11 cellular contexts compared by ENCODE assay signal in the genomic region with DNA sequence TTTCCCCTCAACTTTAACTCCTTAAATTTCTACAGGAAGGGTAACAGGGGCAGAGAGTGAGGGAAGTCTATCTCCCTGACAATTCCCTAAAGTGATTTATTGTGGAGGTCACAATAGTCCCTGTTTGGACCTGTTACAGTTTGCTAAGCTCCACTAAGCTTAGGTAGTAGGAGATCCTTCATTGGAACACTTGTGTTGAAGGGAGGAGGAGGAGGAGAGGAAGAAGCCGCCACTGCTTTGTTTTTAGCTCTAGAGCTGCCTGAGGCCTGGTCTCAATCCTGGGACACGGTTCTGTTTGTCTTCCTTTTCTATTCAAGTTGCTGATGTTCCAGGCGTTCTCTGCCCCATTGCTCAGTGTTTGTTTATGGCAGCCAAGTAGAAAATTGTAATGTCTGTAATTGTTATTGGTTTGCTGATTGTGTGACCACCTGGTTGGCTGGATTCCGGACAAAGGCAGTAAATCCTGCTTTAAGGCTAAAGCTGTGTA. TPM values are rescaled to one million over a fixed set of nuclear protein-coding genes. Genes with fewer than 3 reads are reported as not detected.
DNase-seq lines count a peak whose midpoint lies in the region; ATAC-seq and TF ChIP-seq lines count a peak whose summit lies in the region.
"Had no signal": no experiment of that assay in that cellular context is flagged by ENCODE, and none has a peak within 500 bp of the region (broad histone marks: within the 10 kb centered on the region; RNA-seq: fewer than 3 reads in every experiment).

No MANE protein-coding gene starts in this region.

- H4K91ac ChIP-seq in H9 (ENCODE audit: insufficient read length, low read depth, low read length) (no peak overlapping the region), neuronal stem cell (ENCODE audit: low read depth, low read length, poor library complexity) (no peak overlapping the region)

- H3K36me3 Mint-ChIP-seq in H9 (ENCODE audit: insufficient read depth in 1 of 3, low read depth in 3 of 3), result no peaks in the 10 kb centered on the region

- no peaks in the 10 kb centered on the region for H3K79me2 ChIP-seq in H9 (ENCODE audit: insufficient read depth, low read length)

- H4K20me1 ChIP-seq in H9 (ENCODE audit: control insufficient read depth, insufficient read depth, insufficient read length), result no peaks in the 10 kb centered on the region

- no peak overlapping the region for H2BK20ac ChIP-seq in H9 (ENCODE audit: low read depth, low read length, poor library complexity, severe bottlenecking)

- H3K4me3 Mint-ChIP-seq in H9, result no peak overlapping the region
- H3K4me3 Mint-ChIP-seq: activated naive CD8-positive, alpha-beta T cell treated with anti-CD3 and anti-CD28 coated beads, Interleukin-2, amount 50 U/mL, for 24 hours had no signal

- no peaks in the 10 kb centered on the region for H3K9me3 Mint-ChIP-seq in H9
- H3K9me3 Mint-ChIP-seq: activated naive CD8-positive, alpha-beta T cell treated with anti-CD3 and anti-CD28 coated beads, Interleukin-2, amount 50 U/mL, for 24 hours had no signal

- H3K9me3 ChIP-seq in H9 (ENCODE audit: control insufficient read depth, low read depth, low read length) (no peaks in the 10 kb centered on the region), WERI-Rb-1 (ENCODE audit: severe bottlenecking) (no peaks in the 10 kb centered on the region), neuronal stem cell (replicated peaks in 1 of 2; ENCODE audit: control insufficient read depth in 2 of 2, insufficient read depth in 1 of 2, low read depth in 1 of 2, low read length in 2 of 2) (peaks cover 0 to 4% of the 10 kb centered on the region in 2 donors)
- H3K9me3 ChIP-seq: Caco-2 had no signal

- H2AFZ ChIP-seq in H9 (ENCODE audit: low read length) (peak overlapping the region; percentile 83), neuronal stem cell (ENCODE audit: low read length) (peak overlapping the region; percentile 81)

- no peak for DNase-seq in H9
- DNase-seq in NCI-H2081 treated with DMSO at 0.1 percent for 48 hours (lab: John Stamatoyannopoulos, UW), result peak; percentile 98
- DNase-seq in WERI-Rb-1, result peak; percentile 13
- DNase-seq in neuronal stem cell (ENCODE audit: low spot score), result peak; percentile 15
- no peak for DNase-seq in NK-92 (lab: John Stamatoyannopoulos, UW; ENCODE audit: unreplicated experiment)
- no peak for DNase-seq in amygdala (lab: John Stamatoyannopoulos, UW)
- DNase-seq: activated naive CD8-positive, alpha-beta T cell treated with anti-CD3 and anti-CD28 coated beads, Interleukin-2, amount 50 U/mL, for 24 hours; Caco-2; NCI-H2171 had no signal

- H3K14ac ChIP-seq in H9 (ENCODE audit: insufficient read depth, low read length) (no peak overlapping the region), neuronal stem cell (ENCODE audit: low read length) (no peak overlapping the region)

- H3K4me2 ChIP-seq in H9 (ENCODE audit: insufficient read depth, insufficient read length, low read length), result no peak overlapping the region
- H3K4me2 ChIP-seq in neuronal stem cell (ENCODE audit: insufficient read depth, low read length, poor library complexity, severe bottlenecking), result no peak overlapping the region

- peaks cover 18 to 20% of the 10 kb centered on the region in 2 experiments for H3K4me1 Mint-ChIP-seq in H9
- H3K4me1 Mint-ChIP-seq: activated naive CD8-positive, alpha-beta T cell treated with anti-CD3 and anti-CD28 coated beads, Interleukin-2, amount 50 U/mL, for 24 hours had no signal

- H2BK120ac ChIP-seq in H9 (ENCODE audit: low read depth, low read length, poor library complexity, severe bottlenecking), result no peak overlapping the region
- no peak overlapping the region for H2BK120ac ChIP-seq in neuronal stem cell (ENCODE audit: low read depth, low read length)

- no peaks in the 10 kb centered on the region for H3K79me1 ChIP-seq in H9 (ENCODE audit: insufficient read depth, low read depth, low read length, poor library complexity, severe bottlenecking)
- no peaks in the 10 kb centered on the region for H3K79me1 ChIP-seq in neuronal stem cell (ENCODE audit: low read depth, low read length)

- H2BK5ac ChIP-seq in H9 (ENCODE audit: insufficient read length, low read length) (no peak overlapping the region), neuronal stem cell (ENCODE audit: low read length) (no peak overlapping the region)

- H3K23me2 ChIP-seq in H9 (ENCODE audit: insufficient read length, low read depth, low read length, poor library complexity, severe bottlenecking), result no peaks in the 10 kb centered on the region

- H3K9ac ChIP-seq in H9 (ENCODE audit: extremely low read depth, insufficient read length, low read length) (no peak overlapping the region), neuronal stem cell (ENCODE audit: low read depth, low read length, poor library complexity) (no peak overlapping the region)

- H2AK5ac ChIP-seq in H9 (ENCODE audit: insufficient read length, low read length), result no peak overlapping the region
- no peak overlapping the region for H2AK5ac ChIP-seq in neuronal stem cell (ENCODE audit: low read depth, low read length)

- H3K23ac ChIP-seq in H9 (ENCODE audit: insufficient read length, low read depth, low read length) (no peak overlapping the region), neuronal stem cell (ENCODE audit: low read depth, low read length, poor library complexity) (no peak overlapping the region)

- H3K4ac ChIP-seq in H9 (ENCODE audit: low read depth, low read length) (no peak overlapping the region), neuronal stem cell (ENCODE audit: low read length) (no peak overlapping the region)

- H3K4me1 ChIP-seq in H9 (ENCODE audit: insufficient read depth, low read length), result no peaks in the 10 kb centered on the region; the same call in 1 of the 2 replicates
- peaks cover 7 to 11% of the 10 kb centered on the region in 2 donors for H3K4me1 ChIP-seq in neuronal stem cell (ENCODE audit: control insufficient read depth in 2 of 2, insufficient read depth in 1 of 2, low read depth in 1 of 2, low read length in 2 of 2)
- H3K4me1 ChIP-seq: Caco-2 had no signal

- no peak overlapping the region for H3T11ph ChIP-seq in H9 (ENCODE audit: low read length)

- H2BK15ac ChIP-seq in H9 (ENCODE audit: low read depth, low read length), result no peak overlapping the region
- no peak overlapping the region for H2BK15ac ChIP-seq in neuronal stem cell (ENCODE audit: low read length)

- H3K36me3 ChIP-seq in WERI-Rb-1 (no peaks in the 10 kb centered on the region), neuronal stem cell (replicated peaks in 1 of 2; ENCODE audit: control insufficient read depth in 2 of 2, insufficient read depth in 2 of 2, low read length in 2 of 2) (no peaks in the 10 kb centered on the region)

- peak overlapping the region in 2 of 3 experiments; percentile 37 to 90; a peak in 4 of 7 replicates for H3K27ac Mint-ChIP-seq in H9
- H3K27ac Mint-ChIP-seq: activated naive CD8-positive, alpha-beta T cell treated with anti-CD3 and anti-CD28 coated beads, Interleukin-2, amount 50 U/mL, for 24 hours had no signal

- H3K4me3 ChIP-seq in WERI-Rb-1 (ENCODE audit: low read depth, low read length), result no peak overlapping the region
- H3K4me3 ChIP-seq in neuronal stem cell (ENCODE audit: low read length in 2 of 2), result no peak overlapping the region
- H3K4me3 ChIP-seq: coronary artery had no signal

- no peak for ATAC-seq in GM21576 (IDR thresholded peaks at IDR 0.05; ENCODE audit: unreplicated experiment)
- ATAC-seq: activated naive CD8-positive, alpha-beta T cell treated with anti-CD3 and anti-CD28 coated beads, Interleukin-2, amount 50 U/mL, for 24 hours had no signal

- H3K56ac ChIP-seq in H9 (ENCODE audit: insufficient read length, low read depth, low read length), result no peak overlapping the region

- H3K18ac ChIP-seq in H9 (ENCODE audit: insufficient read length, low read depth, low read length) (no peak overlapping the region), neuronal stem cell (ENCODE audit: low read length) (no peak overlapping the region)

- H3K27me3 ChIP-seq in H9 (ENCODE audit: insufficient read depth, low read length), result no peaks in the 10 kb centered on the region
- H3K27me3 ChIP-seq in WERI-Rb-1 (ENCODE audit: insufficient read depth, low read depth, severe bottlenecking), result no peaks in the 10 kb centered on the region
- no peaks in the 10 kb centered on the region for H3K27me3 ChIP-seq in neuronal stem cell (ENCODE audit: control insufficient read depth in 3 of 3, insufficient read depth in 3 of 3, low read depth in 1 of 3, low read length in 3 of 3)

- no peak overlapping the region for H2BK12ac ChIP-seq in H9 (ENCODE audit: insufficient read length, low read depth, low read length)
- no peak overlapping the region for H2BK12ac ChIP-seq in neuronal stem cell (ENCODE audit: low read length)

- no CpG with 5 or more reads among the region's 4 CpGs for WGBS in H9 (ENCODE audit: extremely low coverage, insufficient read length, low lambda C conversion rate)
- no CpG with 5 or more reads among the region's 4 CpGs for WGBS in neuronal stem cell (ENCODE audit: extremely low coverage in 2 of 2, insufficient read length in 2 of 2, insufficient replicate concordance in 1 of 2), 2 donors

- H4K8ac ChIP-seq in H9 (replicated peaks; ENCODE audit: insufficient read length, low read depth, low read length) (no peak overlapping the region), neuronal stem cell (ENCODE audit: low read depth, low read length) (no peak overlapping the region)

- TF ChIP-seq CTCF in H9 (conservative IDR thresholded peaks at IDR 0.05) (no peak), WERI-Rb-1 (IDR thresholded peaks at IDR 0.05; ENCODE audit: low read depth, low read length) (no peak)

- no peak overlapping the region for H4K5ac ChIP-seq in H9 (ENCODE audit: insufficient read length, low read depth, low read length)

- H3K27ac ChIP-seq in H9 (ENCODE audit: insufficient read length, low read depth, low read length) (no peak overlapping the region), WERI-Rb-1 (peak overlapping the region; percentile 82), neuronal stem cell (replicated peaks; ENCODE audit: low read length) (no peak overlapping the region)
- H3K27ac ChIP-seq: coronary artery had no signal

- H3K27me3 Mint-ChIP-seq in H9 (ENCODE audit: low read depth), result peaks cover 1% of the 10 kb centered on the region; the same call in 1 of the 2 replicates
- H3K27me3 Mint-ChIP-seq: activated naive CD8-positive, alpha-beta T cell treated with anti-CD3 and anti-CD28 coated beads, Interleukin-2, amount 50 U/mL, for 24 hours had no signal

RNA-seq across cellular contexts. Expression of a gene that starts 48.4 kb away (rescaled TPM):
- total RNA-seq in H9 (2021), result 23.2 and 23.3 TPM in 2 replicates
- 29.1 TPM for polyA plus RNA-seq in neuronal stem cell (2013, experiment 1 of 2)
- 30.9 TPM for polyA plus RNA-seq in neuronal stem cell (2013, experiment 2 of 2)

Comparison
In these comparisons a context has a peak if more than half of its experiments do, and no peak if none do; other contexts are left out.
1. DNase-seq: peak in NCI-H2081 treated with DMSO at 0.1 percent for 48 hours (single experiment), WERI-Rb-1 (single experiment) and neuronal stem cell (single experiment); none in H9 (single experiment), NK-92 (single experiment) and amygdala (0 of 56).